In genomic region chr7:30594540-30595460, GRCh38 we compare ENCODE assay signal across 8 cellular contexts. TPM values are rescaled to one million over a fixed set of nuclear protein-coding genes. Genes with fewer than 3 reads are reported as not detected.
DNase-seq lines count a peak whose midpoint lies in the region; ATAC-seq and TF ChIP-seq lines count a peak whose summit lies in the region.

A gene with protein sequence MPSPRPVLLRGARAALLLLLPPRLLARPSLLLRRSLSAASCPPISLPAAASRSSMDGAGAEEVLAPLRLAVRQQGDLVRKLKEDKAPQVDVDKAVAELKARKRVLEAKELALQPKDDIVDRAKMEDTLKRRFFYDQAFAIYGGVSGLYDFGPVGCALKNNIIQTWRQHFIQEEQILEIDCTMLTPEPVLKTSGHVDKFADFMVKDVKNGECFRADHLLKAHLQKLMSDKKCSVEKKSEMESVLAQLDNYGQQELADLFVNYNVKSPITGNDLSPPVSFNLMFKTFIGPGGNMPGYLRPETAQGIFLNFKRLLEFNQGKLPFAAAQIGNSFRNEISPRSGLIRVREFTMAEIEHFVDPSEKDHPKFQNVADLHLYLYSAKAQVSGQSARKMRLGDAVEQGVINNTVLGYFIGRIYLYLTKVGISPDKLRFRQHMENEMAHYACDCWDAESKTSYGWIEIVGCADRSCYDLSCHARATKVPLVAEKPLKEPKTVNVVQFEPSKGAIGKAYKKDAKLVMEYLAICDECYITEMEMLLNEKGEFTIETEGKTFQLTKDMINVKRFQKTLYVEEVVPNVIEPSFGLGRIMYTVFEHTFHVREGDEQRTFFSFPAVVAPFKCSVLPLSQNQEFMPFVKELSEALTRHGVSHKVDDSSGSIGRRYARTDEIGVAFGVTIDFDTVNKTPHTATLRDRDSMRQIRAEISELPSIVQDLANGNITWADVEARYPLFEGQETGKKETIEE (plus strand): TSS chr7:30594878. CDS start chr7:30594922, 44 bp downstream.

- H3K4me3 ChIP-seq in AG09309 (ENCODE audit: control insufficient read depth, low read depth, low read length) (peak within 1 kb of the TSS; percentile 71), spleen (peak within 1 kb of the TSS; percentile 71 to 96 (median 87))

- intact Hi-C loops in spleen (cut with DNase I; ENCODE audit: low total_unique reads) = no loop called here

- no peaks in the 10 kb centered on the region for H3K9me3 ChIP-seq in spleen

- WGBS in spleen, 5 donors = 0 to 1% (median 0%) methylated on average over 44 to 86 of the region's 86 CpGs

- ATAC-seq in GM19023 (IDR thresholded peaks at IDR 0.05; ENCODE audit: unreplicated experiment) (peak; percentile 93), HG03196 (IDR thresholded peaks at IDR 0.05; ENCODE audit: unreplicated experiment) (peak; percentile 90)

- H3K4me1 ChIP-seq in spleen = peaks cover 21 to 77% (median 48%) of the 10 kb centered on the region in 6 donors

- peak within 1 kb of the TSS; percentile 93 for H3K27ac ChIP-seq in caudate nucleus (ENCODE audit: low read depth, low read length)
- H3K27ac ChIP-seq in spleen = peak within 1 kb of the TSS; percentile 93 to 99 (median 97)

- peak in 2 of 3 donors; percentile 2 to 69 for TF ChIP-seq POLR2A in spleen (IDR thresholded peaks at IDR 0.05)

- H3K36me3 ChIP-seq in spleen = peaks cover 0 to 16% (median 8%) of the 10 kb centered on the region in 6 donors

- DNase-seq in AG09309 (ENCODE audit: low read depth) = peak; percentile 69
- DNase-seq in NCI-H345 treated with DMSO at 0.1 percent for 48 hours (lab: John Stamatoyannopoulos, UW; ENCODE audit: unreplicated experiment) = peak; percentile 67
- peak; percentile 72 to 83 (median 81) for DNase-seq in activated CD4-positive, CD25-positive, alpha-beta regulatory T cell (lab: John Stamatoyannopoulos, UW)
- DNase-seq in caudate nucleus (lab: John Stamatoyannopoulos, UW) = peak in 60 of 61 donors; percentile 26 to 90 (median 76)
- DNase-seq in inferior parietal cortex (ENCODE audit: extremely low spot score) = peak; percentile 90
- DNase-seq in spleen = peak; percentile 98

- no peaks in the 10 kb centered on the region for H3K27me3 ChIP-seq in spleen (replicated peaks in 1 of 7)

- TF ChIP-seq CTCF in AG09309 (IDR thresholded peaks at IDR 0.05; ENCODE audit: control insufficient read depth, insufficient read depth, low read depth, low read length, missing control alignments) (no peak), spleen (IDR thresholded peaks at IDR 0.05 in 8 of 11, conservative IDR thresholded peaks at IDR 0.05 in 3 of 11) (peak in 3 of 11 experiments; percentile 16 to 24 (median 19))

RNA-seq across cellular contexts. Expression of the gene that starts here (rescaled TPM):
- total RNA-seq in spleen = 10 to 100 TPM; 41.0 to 90.1 (median 54.4) TPM
- polyA plus RNA-seq in spleen = 10 to 100 TPM; 45.1 to 53.6 (median 47.9) TPM

Comparison
In these comparisons a context has a peak if more than half of its experiments do, and no peak if none do; other contexts are left out.
1. Peak in every context shown above with its lines: DNase-seq, ATAC-seq, H3K4me3 ChIP-seq and H3K27ac ChIP-seq.